8 cellular contexts compared by ENCODE assay signal in genomic region chr5:132226516-132227234, GRCh38. TPM values are rescaled to one million over a fixed set of nuclear protein-coding genes. Genes with fewer than 3 reads are reported as not detected.
DNase-seq lines count a peak whose midpoint lies in the region; ATAC-seq and TF ChIP-seq lines count a peak whose summit lies in the region.

No MANE protein-coding gene starts in this region.

- H3K9me3 Mint-ChIP-seq in naive thymus-derived CD8-positive, alpha-beta T cell: no peaks in the 10 kb centered on the region

- H3K27me3 Mint-ChIP-seq in naive thymus-derived CD8-positive, alpha-beta T cell: peaks cover 18 to 46% (median 39%) of the 10 kb centered on the region in 5 donors

- POLR2A ChIA-PET in naive thymus-derived CD8-positive, alpha-beta T cell (lab: Charles Lee): no interaction called here

- H3K4me1 ChIP-seq in NT2/D1 (ENCODE audit: insufficient read depth, insufficient read length): peaks cover 9% of the 10 kb centered on the region

- peaks cover 0 to 7% (median 0%) of the 10 kb centered on the region in 3 donors for H3K36me3 Mint-ChIP-seq in naive thymus-derived CD8-positive, alpha-beta T cell

- H3K27ac Mint-ChIP-seq in naive thymus-derived CD8-positive, alpha-beta T cell: no peak overlapping the region

- DNase-seq in AG10803 (ENCODE audit: low read depth) (peak; percentile 42), NT2/D1 (ENCODE audit: low read depth, low spot score) (no peak), epithelial cell of esophagus (ENCODE audit: low read depth) (no peak), COR-L47 (lab: John Stamatoyannopoulos, UW) (no peak), iPS-NIHi7 (ENCODE audit: extremely low spot score) (no peak), NCI-H69 (lab: John Stamatoyannopoulos, UW) (no peak)
- peak in 1 of 10 donors; percentile 58 for DNase-seq in naive thymus-derived CD8-positive, alpha-beta T cell
- no peak for DNase-seq in stimulated activated CD4-positive, alpha-beta T cell treated with anti-CD3 and anti-CD28 coated beads, Interleukin-4, amount 100 ng/mL, for 1 hour

- peaks cover 3% of the 10 kb centered on the region for H3K36me3 ChIP-seq in NT2/D1 (ENCODE audit: insufficient read depth, insufficient read length, low read length)

- H3K9me3 ChIP-seq in NT2/D1 (ENCODE audit: insufficient read depth, low read length): no peaks in the 10 kb centered on the region

- no peak for ATAC-seq in naive thymus-derived CD8-positive, alpha-beta T cell

- peak overlapping the region; percentile 74 for H3K4me3 ChIP-seq in AG10803 (ENCODE audit: low read length)
- H3K4me3 ChIP-seq in NT2/D1 (ENCODE audit: insufficient read length, low read depth): peak overlapping the region; percentile 47
- H3K4me3 ChIP-seq in epithelial cell of esophagus (ENCODE audit: low read length): peak overlapping the region; percentile 57

- peaks cover 15% of the 10 kb centered on the region for H3K27me3 ChIP-seq in NT2/D1 (ENCODE audit: insufficient read depth, insufficient read length)

- peaks cover 16 to 47% (median 23%) of the 10 kb centered on the region in 4 donors for H3K4me1 Mint-ChIP-seq in naive thymus-derived CD8-positive, alpha-beta T cell

- H3K4me3 Mint-ChIP-seq in naive thymus-derived CD8-positive, alpha-beta T cell: peak overlapping the region in 8 of 10 donors; percentile 9 to 67 (median 50)

- peak overlapping the region; percentile 67 for H3K9ac ChIP-seq in NT2/D1 (ENCODE audit: insufficient read length, low read depth)

- TF ChIP-seq CTCF in AG10803 (conservative IDR thresholded peaks at IDR 0.05; ENCODE audit: low read length): no peak
- TF ChIP-seq CTCF in epithelial cell of esophagus (IDR thresholded peaks at IDR 0.05; ENCODE audit: insufficient read depth, low read depth, low read length, missing control alignments): no peak

RNA-seq across cellular contexts. Expression of gene P4HA2, which starts 1.0 kb away (rescaled TPM):
- not detected for total RNA-seq in naive thymus-derived CD8-positive, alpha-beta T cell
- 1 to 10 TPM in 1 of 3 donors, not detected in 2; 1.2 TPM for polyA plus RNA-seq in naive thymus-derived CD8-positive, alpha-beta T cell

RNA-seq across cellular contexts. Expression of gene PDLIM4, which starts 30.8 kb away (rescaled TPM):
- total RNA-seq in naive thymus-derived CD8-positive, alpha-beta T cell: not detected
- polyA plus RNA-seq in naive thymus-derived CD8-positive, alpha-beta T cell: not detected
